2 cellular contexts compared by ENCODE assay signal in the genomic region with DNA sequence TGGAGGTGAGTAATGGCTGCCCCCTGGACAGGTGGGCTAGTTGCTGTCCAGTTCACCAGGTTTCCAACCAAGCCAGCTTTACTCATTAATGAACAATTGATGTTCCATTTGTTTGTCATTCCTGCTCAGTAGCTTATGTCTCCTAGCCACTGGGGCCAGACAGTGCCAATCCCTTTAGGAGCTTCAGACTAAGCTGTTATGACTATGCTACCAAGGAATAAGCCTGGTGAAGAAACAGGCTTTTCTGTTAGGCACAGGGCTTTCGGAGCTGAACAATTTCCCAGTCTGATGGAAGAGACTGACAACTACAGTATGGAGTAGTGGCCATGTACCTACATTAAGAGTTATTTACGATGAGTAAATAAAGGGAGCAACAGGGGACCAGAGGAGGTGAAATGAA.
TF ChIP-seq lines count a peak whose summit lies in the region.

No MANE protein-coding gene starts in this region.

TF ChIP-seq in HepG2, 621 proteins besides CTCF, POLR2A, EP300 and RAD21:
- TF ChIP-seq KDM3A (CRISPR knock-in tag; IDR thresholded peaks at IDR 0.05; ENCODE audit: low read depth) = no peak
- 0 out of 2 replicates have a peak, but pooled peaks have one; percentile 0 for TF ChIP-seq ZNF569 (CRISPR knock-in tag; IDR thresholded peaks at IDR 0.05; ENCODE audit: borderline replicate concordance)

TF ChIP-seq in GM12891, 5 proteins besides CTCF, POLR2A, EP300 and RAD21:
- TF ChIP-seq POU2F2 (IDR thresholded peaks at IDR 0.05; ENCODE audit: low read depth, low read length) (no peak), POLR2AphosphoS5 (IDR thresholded peaks at IDR 0.05; ENCODE audit: low read depth, low read length) (no peak), TAF1 (IDR thresholded peaks at IDR 0.05; ENCODE audit: low read depth, low read length) (no peak), SPI1 (IDR thresholded peaks at IDR 0.05; ENCODE audit: low read depth, low read length) (no peak)
